ENCODE assay signal across 8 cellular contexts in the genomic region with DNA sequence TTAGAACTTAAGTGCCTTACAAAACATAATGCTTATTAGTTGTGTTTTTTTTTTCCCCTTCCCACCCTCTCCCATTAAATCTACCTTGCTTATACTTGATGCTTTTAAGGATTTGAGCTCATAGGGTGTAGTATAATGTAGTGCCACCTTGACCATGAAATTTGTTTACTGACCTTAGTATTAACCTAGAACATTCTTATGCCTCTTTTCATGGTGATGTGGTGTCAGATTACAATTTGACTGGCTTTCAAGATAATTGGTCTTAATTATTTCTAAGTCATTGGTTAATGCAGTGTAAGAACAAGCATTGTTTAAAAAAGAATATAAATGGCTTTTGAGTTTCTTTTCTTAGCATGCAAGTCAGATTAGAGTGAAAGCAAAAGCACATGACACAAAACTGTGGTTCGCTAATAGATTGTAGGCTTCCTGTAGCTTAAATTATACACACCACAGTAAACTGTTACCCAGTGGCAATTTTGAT.
A peak's percentile ranks its signal among the peaks of the same experiment; 100 is the strongest.
DNase-seq lines count a peak whose midpoint lies in the region; ATAC-seq and TF ChIP-seq lines count a peak whose summit lies in the region.

No MANE protein-coding gene starts in this region.

- H3K4me1 ChIP-seq in BLaER1 (peaks cover 93% of the 10 kb centered on the region), left lung (peaks cover 10 to 67% of the 10 kb centered on the region in 2 donors)

- 0 out of 2 replicates have a peak overlapping the region, but pooled peaks have one; percentile 11 for H3K9ac ChIP-seq in BLaER1

- H3K9me3 ChIP-seq in BLaER1 (no peaks in the 10 kb centered on the region), left lung (no peaks in the 10 kb centered on the region)

- H3K27ac ChIP-seq in BLaER1 (peak overlapping the region; percentile 71), left lung (peak overlapping the region; percentile 23 to 80)

- peak overlapping the region; percentile 72 for H3K4me2 ChIP-seq in BLaER1

- no peak for TF ChIP-seq CTCF in left lung (IDR thresholded peaks at IDR 0.05)

- intact Hi-C loops in left lung (cut with DNase I), result no loop called here

- H3K27me3 ChIP-seq in BLaER1 (no peaks in the 10 kb centered on the region), left lung (no peaks in the 10 kb centered on the region)

- H3K36me3 ChIP-seq in BLaER1 (no peaks in the 10 kb centered on the region), left lung (no peaks in the 10 kb centered on the region)

- H3K4me3 ChIP-seq in BLaER1 (peak overlapping the region; percentile 37; the same call in 1 of the 2 replicates), left lung (no peak overlapping the region)

- ATAC-seq in GM19023 (IDR thresholded peaks at IDR 0.05; ENCODE audit: unreplicated experiment) (peak; percentile 65), HG03066 (IDR thresholded peaks at IDR 0.05; ENCODE audit: low read depth, unreplicated experiment) (peak; percentile 49), left lung (peak; percentile 56)

- H4K20me1 ChIP-seq in BLaER1, result no peaks in the 10 kb centered on the region

- DNase-seq in OCI-M1 (lab: John Stamatoyannopoulos, UW) (peak; percentile 67), left lung (no peak), LoVo (ENCODE audit: low spot score) (no peak), NCI-H524 treated with DMSO at 0.1 percent for 48 hours (lab: John Stamatoyannopoulos, UW) (no peak)
- no peak for DNase-seq in activated CD8-positive, alpha-beta memory T cell treated with anti-CD3 and anti-CD28 coated beads, Interleukin-2, amount 50 U/mL, for 48 hours
